33 cellular contexts compared by ENCODE assay signal in the genomic region with DNA sequence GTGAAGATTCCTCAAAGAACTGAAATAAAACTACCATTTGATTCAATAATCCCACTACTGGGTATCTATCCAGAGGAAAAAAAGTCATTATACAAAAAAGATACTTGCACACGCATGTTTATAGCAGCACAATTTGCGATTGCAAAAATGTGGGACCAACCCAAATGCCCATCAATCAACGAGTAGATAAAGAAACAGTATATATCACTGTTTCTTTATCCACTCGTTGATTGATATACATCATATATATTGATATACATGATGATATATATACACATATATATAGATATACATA. TPM values are rescaled to one million over a fixed set of nuclear protein-coding genes. Genes with fewer than 3 reads are reported as not detected.
"Had no signal": no experiment of that assay in that cellular context is flagged by ENCODE, and none has a peak within 500 bp of the region (broad histone marks: within the 10 kb centered on the region; RNA-seq: fewer than 3 reads in every experiment).

No MANE protein-coding gene starts in this region.

- H3K9me3 ChIP-seq: MG63 had no signal

- DNase-seq: Karpas-422, Kasumi-1, MG63, MM.1S, MV-4-11, NCI-H1048, NCI-H1092, NCI-H1092 treated with DMSO at 0.1 percent for 48 hours, NCI-H1105, NCI-H1417 treated with DMSO at 0.1 percent for 48 hours, NCI-H1436, NCI-H1436 treated with DMSO at 0.1 percent for 48 hours, NCI-H1694, NCI-H1694 treated with DMSO at 0.1 percent for 48 hours, NCI-H187, NCI-H187 treated with DMSO at 0.1 percent for 48 hours, NCI-H1930, NCI-H2029, NCI-H2029 treated with DMSO at 0.1 percent for 48 hours, NCI-H2081 treated with DMSO at 0.1 percent for 48 hours, NCI-H2107, NCI-H2171, NCI-H2171 treated with DMSO at 0.1 percent for 48 hours, NCI-H2227 treated with DMSO at 0.1 percent for 48 hours, NCI-H226, NCI-H446, NCI-H446 treated with DMSO at 0.1 percent for 48 hours, NCI-H510A, NCI-H510A treated with DMSO at 0.1 percent for 48 hours had no signal

- H3K36me3 ChIP-seq: MG63 had no signal

- H3K4me3 ChIP-seq: MG63 had no signal

- H3K27me3 ChIP-seq: MG63 had no signal

RNA-seq across cellular contexts. Expression of gene AFP, which starts 13.6 kb away (rescaled TPM):
- total RNA-seq: LHCN-M2, MCF 10A had no signal

RNA-seq across cellular contexts. Expression of gene ALB, which starts 18.3 kb away (rescaled TPM):
- total RNA-seq: LHCN-M2, M059J, MCF 10A, NCI-H460 had no signal

RNA-seq across cellular contexts. Expression of gene AFM, which starts 59.1 kb away (rescaled TPM):
- total RNA-seq: LHCN-M2, MCF 10A, NCI-H460 had no signal
